ENCODE assay signal across 15 cellular contexts in the genomic region with DNA sequence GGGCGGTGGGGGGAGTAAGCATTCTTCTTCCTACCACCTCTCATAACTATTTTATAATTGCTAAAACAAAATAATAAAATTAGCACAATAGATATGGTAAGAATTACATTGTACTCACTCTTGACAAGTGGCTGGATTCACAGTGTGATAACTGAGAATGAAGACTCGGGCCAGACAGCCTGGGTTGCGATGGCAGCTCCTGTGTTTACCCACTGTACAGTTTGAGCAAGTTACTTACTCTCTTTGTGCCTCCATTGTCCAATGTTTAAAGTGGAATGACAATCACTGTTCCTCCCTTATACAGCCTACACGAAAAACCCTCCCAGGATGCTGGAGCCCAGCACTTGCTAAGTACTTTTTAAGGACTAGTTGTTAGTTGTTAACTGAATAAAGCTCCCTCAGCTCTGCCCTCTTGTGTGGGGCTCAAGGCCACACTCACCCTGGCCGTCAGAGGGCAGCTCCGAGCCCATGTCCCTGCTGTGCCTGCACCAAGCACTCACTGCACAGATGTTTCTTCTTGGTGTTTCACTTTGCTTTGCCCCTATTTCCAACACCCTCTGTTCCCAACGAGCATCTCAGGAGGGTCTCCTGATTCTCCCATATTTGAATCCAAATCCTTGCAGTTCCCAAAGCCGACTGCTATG. TPM values are rescaled to one million over a fixed set of nuclear protein-coding genes. Genes with fewer than 3 reads are reported as not detected.
A peak's percentile ranks its signal among the peaks of the same experiment; 100 is the strongest.
DNase-seq lines count a peak whose midpoint lies in the region; ATAC-seq, FAIRE-seq and TF ChIP-seq lines count a peak whose summit lies in the region.
"Had no signal": no experiment of that assay in that cellular context is flagged by ENCODE, and none has a peak within 500 bp of the region (broad histone marks: within the 10 kb centered on the region; RNA-seq: fewer than 3 reads in every experiment).

No MANE protein-coding gene starts in this region.

- no peak overlapping the region for H3K4me3 ChIP-seq in cardiac fibroblast (replicated peaks in 1 of 2; ENCODE audit: low read depth in 2 of 2, low read length in 2 of 2)
- H3K4me3 ChIP-seq: sigmoid colon had no signal

- ATAC-seq in HG03025 (IDR thresholded peaks at IDR 0.05; ENCODE audit: low FRiP score, unreplicated experiment) (no peak), HG02588 (IDR thresholded peaks at IDR 0.05; ENCODE audit: unreplicated experiment) (no peak)

- CTCF ChIA-PET in activated CD4-positive, alpha-beta T cell treated with anti-CD3 and anti-CD28 coated beads, Interleukin-2, amount 10 ng/mL, durations not matched to agents 7 days and 5 days (lab: Charles Lee) = interaction anchor here (0.5 kb wide), 1 partner anchor 187 kb away, joined by 3 read pairs; no protein-coding TSS in a partner anchor

- no peak overlapping the region for H3K4me3 Mint-ChIP-seq in neural crest cell
- H3K4me3 Mint-ChIP-seq in activated CD4-positive, alpha-beta T cell treated with anti-CD3 and anti-CD28 coated beads, Interleukin-2, amount 10 ng/mL, durations not matched to agents 7 days and 5 days = no peak overlapping the region
- H3K4me3 Mint-ChIP-seq: activated naive CD4-positive, alpha-beta T cell treated with anti-CD3 and anti-CD28 coated beads, Interleukin-2, amount 10 ng/mL, durations not matched to agents 7 days and 5 days had no signal

- no peak overlapping the region for H3K27ac Mint-ChIP-seq in neural crest cell (ENCODE audit: unreplicated experiment)
- H3K27ac Mint-ChIP-seq in activated CD4-positive, alpha-beta T cell treated with anti-CD3 and anti-CD28 coated beads, Interleukin-2, amount 10 ng/mL, durations not matched to agents 7 days and 5 days = no peak overlapping the region
- H3K27ac Mint-ChIP-seq: activated naive CD4-positive, alpha-beta T cell treated with anti-CD3 and anti-CD28 coated beads, Interleukin-2, amount 10 ng/mL, durations not matched to agents 7 days and 5 days had no signal

- H3K36me3 Mint-ChIP-seq in neural crest cell (ENCODE audit: low read depth) = no peaks in the 10 kb centered on the region
- H3K36me3 Mint-ChIP-seq in activated CD4-positive, alpha-beta T cell treated with anti-CD3 and anti-CD28 coated beads, Interleukin-2, amount 10 ng/mL, durations not matched to agents 7 days and 5 days (ENCODE audit: low read depth) = no peaks in the 10 kb centered on the region
- H3K36me3 Mint-ChIP-seq: activated naive CD4-positive, alpha-beta T cell treated with anti-CD3 and anti-CD28 coated beads, Interleukin-2, amount 10 ng/mL, durations not matched to agents 7 days and 5 days had no signal

- POLR2A ChIA-PET in activated CD4-positive, alpha-beta T cell treated with anti-CD3 and anti-CD28 coated beads, Interleukin-2, amount 10 ng/mL, durations not matched to agents 7 days and 5 days (lab: Charles Lee) = no interaction called here

- H3K9me3 Mint-ChIP-seq in neural crest cell = no peaks in the 10 kb centered on the region
- H3K9me3 Mint-ChIP-seq in activated CD4-positive, alpha-beta T cell treated with anti-CD3 and anti-CD28 coated beads, Interleukin-2, amount 10 ng/mL, durations not matched to agents 7 days and 5 days = no peaks in the 10 kb centered on the region

- DNase-seq in GM03348 (ENCODE audit: low spot score) (peak; percentile 17), NAMALWA (ENCODE audit: low spot score) (peak; percentile 16), cardiac fibroblast (ENCODE audit: low read depth in 2 of 2) (no peak), neural crest cell (ENCODE audit: low read depth, low spot score) (no peak), D721Med (ENCODE audit: insufficient read length, low spot score) (no peak)
- DNase-seq in activated CD4-positive, alpha-beta T cell treated with anti-CD3 and anti-CD28 coated beads, Interleukin-2, amount 10 ng/mL, durations not matched to agents 7 days and 5 days = no peak
- DNase-seq: activated naive CD4-positive, alpha-beta T cell treated with anti-CD3 and anti-CD28 coated beads, Interleukin-2, amount 10 ng/mL, durations not matched to agents 7 days and 5 days; NCI-H2029; sigmoid colon had no signal

- H3K27me3 Mint-ChIP-seq in neural crest cell (ENCODE audit: low read depth) = no peaks in the 10 kb centered on the region
- H3K27me3 Mint-ChIP-seq in activated CD4-positive, alpha-beta T cell treated with anti-CD3 and anti-CD28 coated beads, Interleukin-2, amount 10 ng/mL, durations not matched to agents 7 days and 5 days = no peaks in the 10 kb centered on the region
- H3K27me3 Mint-ChIP-seq: activated naive CD4-positive, alpha-beta T cell treated with anti-CD3 and anti-CD28 coated beads, Interleukin-2, amount 10 ng/mL, durations not matched to agents 7 days and 5 days had no signal

- no peaks in the 10 kb centered on the region for H3K4me1 Mint-ChIP-seq in neural crest cell
- H3K4me1 Mint-ChIP-seq in activated CD4-positive, alpha-beta T cell treated with anti-CD3 and anti-CD28 coated beads, Interleukin-2, amount 10 ng/mL, durations not matched to agents 7 days and 5 days = no peaks in the 10 kb centered on the region
- H3K4me1 Mint-ChIP-seq: activated naive CD4-positive, alpha-beta T cell treated with anti-CD3 and anti-CD28 coated beads, Interleukin-2, amount 10 ng/mL, durations not matched to agents 7 days and 5 days had no signal

- FAIRE-seq in D721Med (lab: Jason Lieb, UNC) = no peak

- TF ChIP-seq CTCF in cardiac fibroblast (IDR thresholded peaks at IDR 0.05; ENCODE audit: low read depth, low read length) = peak; percentile 22
- TF ChIP-seq CTCF in neural crest cell (conservative IDR thresholded peaks at IDR 0.05) = peak; percentile 17
- no peak for TF ChIP-seq CTCF in D721Med (IDR thresholded peaks at IDR 0.05; ENCODE audit: insufficient read depth, missing control alignments)

RNA-seq across cellular contexts. Expression of a gene that starts 56.4 kb away (rescaled TPM):
- not detected in 2 replicates for total RNA-seq in neural crest cell
- total RNA-seq in activated CD4-positive, alpha-beta T cell treated with anti-CD3 and anti-CD28 coated beads, Interleukin-2, amount 10 ng/mL, durations not matched to agents 7 days and 5 days = not detected
- total RNA-seq: activated CD8-positive, alpha-beta memory T cell treated with anti-CD3 and anti-CD28 coated beads for 36 hours; cerebellum; sigmoid colon; subcutaneous adipose tissue; T-helper 2 cell treated with Interferon-gamma antibody and Interleukin-4, amounts not matched to agents 100 ng/mL and 5 ng/mL, for 36 hours had no signal

Comparison
In these comparisons a context has a peak if more than half of its experiments do, and no peak if none do; other contexts are left out.
1. DNase-seq: peak in GM03348 (single experiment) and NAMALWA (single experiment); none in cardiac fibroblast (0 of 2), neural crest cell (single experiment), D721Med (single experiment) and activated CD4-positive, alpha-beta T cell treated with anti-CD3 and anti-CD28 coated beads, Interleukin-2, amount 10 ng/mL, durations not matched to agents 7 days and 5 days (single experiment).